Comparison of ENCODE assay signal across 14 cellular contexts in genomic region chr17:19354123-19354522, GRCh38. TPM values are rescaled to one million over a fixed set of nuclear protein-coding genes. Genes with fewer than 3 reads are reported as not detected.
A peak's percentile ranks its signal among the peaks of the same experiment; 100 is the strongest.
DNase-seq lines count a peak whose midpoint lies in the region; ATAC-seq, FAIRE-seq and TF ChIP-seq lines count a peak whose summit lies in the region.
"Had no signal": no experiment of that assay in that cellular context is flagged by ENCODE, and none has a peak within 500 bp of the region (broad histone marks: within the 10 kb centered on the region; RNA-seq: fewer than 3 reads in every experiment).

No MANE protein-coding gene starts in this region.

- H3K9me3 ChIP-seq in HepG2 (ENCODE audit: low read length) (no peaks in the 10 kb centered on the region), right lobe of liver (no peaks in the 10 kb centered on the region)

- no peaks in the 10 kb centered on the region for H3K79me2 ChIP-seq in HepG2 (ENCODE audit: insufficient read depth, low read length)

- H3K27me3 ChIP-seq in HepG2 (ENCODE audit: control insufficient read depth in 1 of 2, insufficient read depth in 2 of 2, low read length in 2 of 2) (no peaks in the 10 kb centered on the region), right lobe of liver (no peaks in the 10 kb centered on the region)

- no peaks in the 10 kb centered on the region for H4K20me1 ChIP-seq in HepG2 (ENCODE audit: insufficient read depth, low read length)

- no peak overlapping the region for H3K27ac ChIP-seq in HepG2 (ENCODE audit: extremely low read length, insufficient read depth, low read length)
- H3K27ac ChIP-seq in right lobe of liver: no peak overlapping the region
- H3K27ac ChIP-seq: WERI-Rb-1 had no signal

- BruUV-seq in HepG2 (replicated peaks; lab: Mats Ljungman, UMichigan): TSS peak; percentile 32

- TF ChIP-seq CTCF in HepG2 (CRISPR knock-in tag; IDR thresholded peaks at IDR 0.05) (no peak), right lobe of liver (IDR thresholded peaks at IDR 0.05) (no peak), fibroblast of villous mesenchyme (IDR thresholded peaks at IDR 0.05; ENCODE audit: insufficient read depth, low read depth, low read length) (no peak), lower leg skin (IDR thresholded peaks at IDR 0.05) (no peak)

- DNase-seq in HepG2 (ENCODE audit: low spot score) (no peak), right lobe of liver (no peak), amniotic epithelial cell (ENCODE audit: low read depth) (peak; percentile 93), fibroblast of villous mesenchyme (ENCODE audit: low read depth) (peak; percentile 81), urothelium cell line (ENCODE audit: low spot score) (peak; percentile 72), amygdala (lab: John Stamatoyannopoulos, UW) (no peak), lower leg skin (ENCODE audit: low spot score in 2 of 2) (no peak)
- DNase-seq in stimulated activated CD4-positive, alpha-beta T cell treated with anti-CD3 and anti-CD28 coated beads, Interleukin-1b, Interleukin-23, amount 100 ng/mL, for 48 hours: no peak
- DNase-seq: naive B cell, NCI-H446, small intestine, WERI-Rb-1 had no signal

- no peak overlapping the region for H2AFZ ChIP-seq in HepG2 (ENCODE audit: low read length)

- intact Hi-C loops in HepG2 (cut with micrococcal nuclease; ENCODE audit: unreplicated experiment) (no loop called here), right lobe of liver (cut with DNase I) (loop anchor here in 1 of 2 donors (10.0 kb wide), 1 partner anchor 59 kb away; no protein-coding TSS in a partner anchor), lower leg skin (cut with DNase I; ENCODE audit: low total_unique reads) (no loop called here)

- ATAC-seq in HepG2 (no peak), right lobe of liver (no peak)
- ATAC-seq: Right ventricle myocardium inferior had no signal

- 98% methylated on average over 2 of the region's 2 CpGs for WGBS in HepG2 (ENCODE audit: low lambda C conversion rate)
- WGBS in right lobe of liver (ENCODE audit: insufficient coverage, low coverage, low lambda C conversion rate, missing lambda C conversion rate): 88% methylated on average over 2 of the region's 2 CpGs
- 72 to 74% methylated on average over 2 of the region's 2 CpGs for whole genome bisulfite sequencing in lower leg skin, 2 donors

- FAIRE-seq in HepG2 (lab: Jason Lieb, UNC): no peak
- no peak for FAIRE-seq in urothelium cell line (lab: Jason Lieb, UNC)
- FAIRE-seq: small intestine had no signal

- TF ChIP-seq EP300 in HepG2 (IDR thresholded peaks at IDR 0.05; ENCODE audit: low read depth in 2 of 2, low read length in 2 of 2): no peak
- TF ChIP-seq EP300 in HepG2 (CRISPR knock-in tag; IDR thresholded peaks at IDR 0.05; ENCODE audit: borderline replicate concordance): no peak

- H3K9ac ChIP-seq in HepG2 (ENCODE audit: insufficient read depth, low read depth, low read length): no peak overlapping the region

- H3K4me3 ChIP-seq in HepG2 (replicated peaks in 1 of 3; ENCODE audit: insufficient read depth in 1 of 3, low read depth in 2 of 3, low read length in 3 of 3) (no peak overlapping the region), right lobe of liver (no peak overlapping the region), fibroblast of villous mesenchyme (ENCODE audit: low read depth, low read length) (no peak overlapping the region), lower leg skin (ENCODE audit: low read depth, poor library complexity, severe bottlenecking) (no peak overlapping the region)

- in situ Hi-C loops in HepG2 (cut with HindIII; ENCODE audit: extremely low pct_ligation_motif_present, low pct_unique_long_range_greater_than_20kb): no loop called here

- POLR2A ChIA-PET in HepG2 (lab: Yijun Ruan, JAX): interaction anchor here (1.0 to 1.8 kb wide), 2 partner anchors 8 to 16 kb away, joined by 3 to 5 read pairs; partner anchors contain the start of gene B9D1

- CTCF ChIA-PET in HepG2 (lab: Yijun Ruan, JAX; ENCODE audit: low intra/inter-chr PET ratio, low total read pairs): no interaction called here

- no peak for TF ChIP-seq POLR2A in HepG2 (IDR thresholded peaks at IDR 0.05; ENCODE audit: insufficient read depth in 1 of 2, low read depth in 2 of 2, low read length in 2 of 2)
- no peak for TF ChIP-seq POLR2A in right lobe of liver (IDR thresholded peaks at IDR 0.05)
- no peak for TF ChIP-seq POLR2A in lower leg skin (IDR thresholded peaks at IDR 0.05)

- TF ChIP-seq RAD21 in HepG2 (CRISPR knock-in tag; IDR thresholded peaks at IDR 0.05): no peak

- no peak overlapping the region for H3K4me2 ChIP-seq in HepG2 (ENCODE audit: low read depth, low read length)

- H3K36me3 ChIP-seq in HepG2 (replicated peaks in 1 of 2; ENCODE audit: control insufficient read depth in 1 of 2, insufficient read depth in 2 of 2, low read length in 2 of 2) (peaks cover 9 to 16% of the 10 kb centered on the region in 2 experiments; a peak in 4 of 5 replicates), right lobe of liver (no peaks in the 10 kb centered on the region)

- H3K4me1 ChIP-seq in HepG2 (ENCODE audit: insufficient read depth, low read length): no peaks in the 10 kb centered on the region
- no peaks in the 10 kb centered on the region for H3K4me1 ChIP-seq in right lobe of liver

RNA-seq across cellular contexts. Expression of gene B9D1, which starts 8.4 kb away (rescaled TPM):
- total RNA-seq in HepG2 (2016; rRNA removed; fragmentation: Illumina TruSeq; extraction: Trizol) (26.2 and 27.7 TPM in 2 replicates), right lobe of liver (10 to 100 TPM in 2 of 6 experiments, 1 to 10 TPM in 4; 2.3 to 27.9 (median 5.7) TPM), fibroblast of villous mesenchyme (40.2 and 42.5 TPM in 2 replicates), lower leg skin (10 to 100 TPM in 3 of 4 donors, 1 to 10 TPM in 1; 2.4 to 24.5 (median 19.5) TPM)
- total RNA-seq in HepG2 (2016; cell fraction: cytosol; rRNA removed; fragmentation: Illumina TruSeq; extraction: Trizol; ENCODE audit: low read depth): 7.2 and 9.1 TPM in 2 replicates
- 28.5 TPM in 2 replicates for total RNA-seq in HepG2 (2016; cell fraction: insoluble cytoplasmic fraction; rRNA removed; fragmentation: Illumina TruSeq; extraction: Trizol)
- 9.6 and 12.5 TPM in 2 replicates for total RNA-seq in HepG2 (2016; cell fraction: membrane; rRNA removed; fragmentation: Illumina TruSeq; extraction: Trizol)
- 16.8 and 19.2 TPM in 2 replicates for total RNA-seq in HepG2 (2016; cell fraction: nucleus; rRNA removed; fragmentation: Illumina TruSeq; extraction: Trizol)
- 28.7 and 31.1 TPM in 2 replicates for polyA plus RNA-seq in HepG2 (2011; rRNA removed)
- polyA plus RNA-seq in HepG2 (2011; cell fraction: cytosol; rRNA removed): 19.7 and 34.3 TPM in 2 replicates
- polyA plus RNA-seq in HepG2 (2011; cell fraction: nucleus; rRNA removed): 46.3 and 48.7 TPM in 2 replicates
- polyA plus RNA-seq in HepG2 (2012): 11.8 and 12.8 TPM in 2 replicates
- 6.7 and 10.3 TPM in 2 replicates for polyA plus RNA-seq in HepG2 (2016; cell fraction: cytosol; fragmentation: Illumina TruSeq; extraction: Trizol; ENCODE audit: low read depth)
- 27.9 and 32.0 TPM in 2 replicates for polyA plus RNA-seq in HepG2 (2016; cell fraction: insoluble cytoplasmic fraction; fragmentation: Illumina TruSeq; extraction: Trizol; ENCODE audit: low read depth)
- 6.2 and 7.2 TPM in 2 replicates for polyA plus RNA-seq in HepG2 (2016; cell fraction: membrane; fragmentation: Illumina TruSeq; extraction: Trizol; ENCODE audit: low read depth)
- polyA plus RNA-seq in HepG2 (2016; cell fraction: nucleus; fragmentation: Illumina TruSeq; extraction: Trizol; ENCODE audit: insufficient read depth, low read depth): 31.9 and 36.2 TPM in 2 replicates
- 24.4 and 68.8 TPM in 2 replicates for polyA minus RNA-seq in HepG2 (2011; rRNA and poly(A)+ RNA removed; ENCODE audit: low replicate concordance)
- polyA minus RNA-seq in HepG2 (2011; cell fraction: cytosol; rRNA and poly(A)+ RNA removed): 7.4 and 11.4 TPM in 2 replicates
- 19.1 and 22.0 TPM in 2 replicates for polyA minus RNA-seq in HepG2 (2011; cell fraction: nucleus; rRNA and poly(A)+ RNA removed)

RNA-seq across cellular contexts. Expression of gene MAPK7, which starts 24.2 kb away (rescaled TPM):
- 2.9 and 3.7 TPM in 2 replicates for total RNA-seq in HepG2 (2016; rRNA removed; fragmentation: Illumina TruSeq; extraction: Trizol)
- total RNA-seq in HepG2 (2016; cell fraction: cytosol; rRNA removed; fragmentation: Illumina TruSeq; extraction: Trizol; ENCODE audit: low read depth): 2.7 and 3.5 TPM in 2 replicates
- total RNA-seq in HepG2 (2016; cell fraction: insoluble cytoplasmic fraction; rRNA removed; fragmentation: Illumina TruSeq; extraction: Trizol): 3.5 and 4.6 TPM in 2 replicates
- total RNA-seq in HepG2 (2016; cell fraction: membrane; rRNA removed; fragmentation: Illumina TruSeq; extraction: Trizol): 4.4 and 4.5 TPM in 2 replicates
- 5.1 and 5.6 TPM in 2 replicates for total RNA-seq in HepG2 (2016; cell fraction: nucleus; rRNA removed; fragmentation: Illumina TruSeq; extraction: Trizol)
- polyA plus RNA-seq in HepG2 (2011; rRNA removed): 5.9 and 6.4 TPM in 2 replicates
- polyA plus RNA-seq in HepG2 (2011; cell fraction: cytosol; rRNA removed): 2.6 TPM in 2 replicates
- 15.5 and 19.3 TPM in 2 replicates for polyA plus RNA-seq in HepG2 (2011; cell fraction: nucleus; rRNA removed)
- polyA plus RNA-seq in HepG2 (2012): 4.7 and 7.2 TPM in 2 replicates
- 2.3 and 3.1 TPM in 2 replicates for polyA plus RNA-seq in HepG2 (2016; cell fraction: cytosol; fragmentation: Illumina TruSeq; extraction: Trizol; ENCODE audit: low read depth)
- 5.8 and 8.5 TPM in 2 replicates for polyA plus RNA-seq in HepG2 (2016; cell fraction: insoluble cytoplasmic fraction; fragmentation: Illumina TruSeq; extraction: Trizol; ENCODE audit: low read depth)
- polyA plus RNA-seq in HepG2 (2016; cell fraction: membrane; fragmentation: Illumina TruSeq; extraction: Trizol; ENCODE audit: low read depth): 4.2 TPM in 2 replicates
- polyA plus RNA-seq in HepG2 (2016; cell fraction: nucleus; fragmentation: Illumina TruSeq; extraction: Trizol; ENCODE audit: insufficient read depth, low read depth): 12.9 and 19.5 TPM in 2 replicates
- polyA minus RNA-seq in HepG2 (2011; rRNA and poly(A)+ RNA removed; ENCODE audit: low replicate concordance): 23.8 and 23.9 TPM in 2 replicates
- polyA minus RNA-seq in HepG2 (2011; cell fraction: cytosol; rRNA and poly(A)+ RNA removed): 4.7 and 7.5 TPM in 2 replicates
- polyA minus RNA-seq in HepG2 (2011; cell fraction: nucleus; rRNA and poly(A)+ RNA removed): 20.3 and 20.4 TPM in 2 replicates
- total RNA-seq in right lobe of liver: 1 to 10 TPM; 5.7 to 9.2 (median 6.7) TPM
- total RNA-seq in fibroblast of villous mesenchyme: 14.7 and 24.2 TPM in 2 replicates
- 10 to 100 TPM; 34.9 to 95.7 (median 61.1) TPM for total RNA-seq in lower leg skin

RNA-seq across cellular contexts. Expression of gene MFAP4, which starts 32.9 kb away (rescaled TPM):
- total RNA-seq in HepG2 (2016; rRNA removed; fragmentation: Illumina TruSeq; extraction: Trizol) (not detected in 2 replicates), right lobe of liver (10 to 100 TPM in 2 of 6 experiments, 1 to 10 TPM in 4; 2.3 to 12.0 (median 6.5) TPM), fibroblast of villous mesenchyme (17.7 and 28.7 TPM in 2 replicates), lower leg skin (10 to 100 TPM; 11.1 to 65.7 (median 30.6) TPM)
- not detected in 2 replicates for total RNA-seq in HepG2 (2016; cell fraction: cytosol; rRNA removed; fragmentation: Illumina TruSeq; extraction: Trizol; ENCODE audit: low read depth)
- total RNA-seq in HepG2 (2016; cell fraction: insoluble cytoplasmic fraction; rRNA removed; fragmentation: Illumina TruSeq; extraction: Trizol): 0.13 TPM in 1 of 2 replicates, not detected in the other
- not detected in 2 replicates for total RNA-seq in HepG2 (2016; cell fraction: membrane; rRNA removed; fragmentation: Illumina TruSeq; extraction: Trizol)
- not detected in 2 replicates for total RNA-seq in HepG2 (2016; cell fraction: nucleus; rRNA removed; fragmentation: Illumina TruSeq; extraction: Trizol)
- 0.08 and 0.59 TPM in 2 replicates for polyA plus RNA-seq in HepG2 (2011; rRNA removed)
- 0.16 and 0.23 TPM in 2 replicates for polyA plus RNA-seq in HepG2 (2011; cell fraction: cytosol; rRNA removed)
- polyA plus RNA-seq in HepG2 (2011; cell fraction: nucleus; rRNA removed): 0.23 and 0.88 TPM in 2 replicates
- 0.27 and 0.75 TPM in 2 replicates for polyA plus RNA-seq in HepG2 (2012)
- not detected in 2 replicates for polyA plus RNA-seq in HepG2 (2016; cell fraction: cytosol; fragmentation: Illumina TruSeq; extraction: Trizol; ENCODE audit: low read depth)
- not detected in 2 replicates for polyA plus RNA-seq in HepG2 (2016; cell fraction: insoluble cytoplasmic fraction; fragmentation: Illumina TruSeq; extraction: Trizol; ENCODE audit: low read depth)
- polyA plus RNA-seq in HepG2 (2016; cell fraction: membrane; fragmentation: Illumina TruSeq; extraction: Trizol; ENCODE audit: low read depth): not detected in 2 replicates
- not detected in 2 replicates for polyA plus RNA-seq in HepG2 (2016; cell fraction: nucleus; fragmentation: Illumina TruSeq; extraction: Trizol; ENCODE audit: insufficient read depth, low read depth)
- polyA minus RNA-seq in HepG2 (2011; rRNA and poly(A)+ RNA removed; ENCODE audit: low replicate concordance): 0.12 TPM in 1 of 2 replicates, not detected in the other
- 0.69 TPM in 1 of 2 replicates, not detected in the other for polyA minus RNA-seq in HepG2 (2011; cell fraction: cytosol; rRNA and poly(A)+ RNA removed)
- polyA minus RNA-seq in HepG2 (2011; cell fraction: nucleus; rRNA and poly(A)+ RNA removed): not detected in 2 replicates
- total RNA-seq: G401 had no signal

RNA-seq across cellular contexts. Expression of gene RNF112, which starts 56.9 kb away (rescaled TPM):
- total RNA-seq in HepG2 (2016; rRNA removed; fragmentation: Illumina TruSeq; extraction: Trizol) (not detected in 2 replicates), right lobe of liver (under 1 TPM; 0.12 to 0.86 (median 0.54) TPM), fibroblast of villous mesenchyme (0.64 and 0.86 TPM in 2 replicates), lower leg skin (1 to 10 TPM in 3 of 4 donors, under 1 TPM in 1; 0.54 to 4.2 (median 1.3) TPM)
- total RNA-seq in HepG2 (2016; cell fraction: cytosol; rRNA removed; fragmentation: Illumina TruSeq; extraction: Trizol; ENCODE audit: low read depth): not detected in 2 replicates
- total RNA-seq in HepG2 (2016; cell fraction: insoluble cytoplasmic fraction; rRNA removed; fragmentation: Illumina TruSeq; extraction: Trizol): not detected in 2 replicates
- not detected in 2 replicates for total RNA-seq in HepG2 (2016; cell fraction: membrane; rRNA removed; fragmentation: Illumina TruSeq; extraction: Trizol)
- total RNA-seq in HepG2 (2016; cell fraction: nucleus; rRNA removed; fragmentation: Illumina TruSeq; extraction: Trizol): not detected in 2 replicates
- polyA plus RNA-seq in HepG2 (2011; rRNA removed): 0.01 and 0.05 TPM in 2 replicates
- polyA plus RNA-seq in HepG2 (2011; cell fraction: cytosol; rRNA removed): 0.01 TPM in 1 of 2 replicates, not detected in the other
- polyA plus RNA-seq in HepG2 (2011; cell fraction: nucleus; rRNA removed): 0.73 and 0.85 TPM in 2 replicates
- 0.27 and 0.52 TPM in 2 replicates for polyA plus RNA-seq in HepG2 (2012)
- not detected in 2 replicates for polyA plus RNA-seq in HepG2 (2016; cell fraction: cytosol; fragmentation: Illumina TruSeq; extraction: Trizol; ENCODE audit: low read depth)
- not detected in 2 replicates for polyA plus RNA-seq in HepG2 (2016; cell fraction: insoluble cytoplasmic fraction; fragmentation: Illumina TruSeq; extraction: Trizol; ENCODE audit: low read depth)
- not detected in 2 replicates for polyA plus RNA-seq in HepG2 (2016; cell fraction: membrane; fragmentation: Illumina TruSeq; extraction: Trizol; ENCODE audit: low read depth)
- polyA plus RNA-seq in HepG2 (2016; cell fraction: nucleus; fragmentation: Illumina TruSeq; extraction: Trizol; ENCODE audit: insufficient read depth, low read depth): not detected in 2 replicates
- polyA minus RNA-seq in HepG2 (2011; rRNA and poly(A)+ RNA removed; ENCODE audit: low replicate concordance): 0.14 TPM in 1 of 2 replicates, not detected in the other
- polyA minus RNA-seq in HepG2 (2011; cell fraction: cytosol; rRNA and poly(A)+ RNA removed): not detected in 2 replicates
- polyA minus RNA-seq in HepG2 (2011; cell fraction: nucleus; rRNA and poly(A)+ RNA removed): 0.13 TPM in 1 of 2 replicates, not detected in the other
- total RNA-seq: G401 had no signal

Comparison
In these comparisons a context has a peak if more than half of its experiments do, and no peak if none do; other contexts are left out.
1. DNase-seq: peak in amniotic epithelial cell (single experiment), fibroblast of villous mesenchyme (single experiment) and urothelium cell line (single experiment); none in HepG2 (single experiment), right lobe of liver (0 of 3), amygdala (0 of 56), lower leg skin (0 of 2) and stimulated activated CD4-positive, alpha-beta T cell treated with anti-CD3 and anti-CD28 coated beads, Interleukin-1b, Interleukin-23, amount 100 ng/mL, for 48 hours (single experiment).